Comparison of ENCODE assay signal across 14 cellular contexts in the genomic region with DNA sequence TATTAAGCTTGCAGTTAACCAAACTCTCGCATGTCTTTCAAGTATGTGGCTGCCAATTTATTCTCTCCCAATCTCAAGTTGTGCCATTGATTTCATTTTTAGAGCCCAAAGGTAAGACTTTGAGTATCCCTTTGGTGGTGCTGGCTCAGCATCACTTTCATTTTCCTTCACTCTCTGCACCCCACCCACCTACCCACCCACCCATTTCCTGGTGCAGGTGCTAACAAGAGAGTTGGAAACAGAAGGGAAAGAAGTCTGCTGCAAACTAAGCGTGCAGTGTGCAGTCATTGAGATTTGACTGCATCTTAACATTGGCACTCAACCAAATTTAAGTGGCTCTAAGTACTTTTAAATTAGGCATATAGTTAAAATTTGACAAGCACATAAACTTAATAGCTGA.
A peak's percentile ranks its signal among the peaks of the same experiment; 100 is the strongest.
DNase-seq lines count a peak whose midpoint lies in the region; ATAC-seq and FAIRE-seq lines count a peak whose summit lies in the region.
"Had no signal": no experiment of that assay in that cellular context is flagged by ENCODE, and none has a peak within 500 bp of the region (broad histone marks: within the 10 kb centered on the region; RNA-seq: fewer than 3 reads in every experiment).

No MANE protein-coding gene starts in this region.

- CTCF ChIA-PET in CD8-positive, alpha-beta memory T cell (lab: Charles Lee), result no interaction called here
- CTCF ChIA-PET in T-cell (lab: Charles Lee), result interaction anchor here in 1 of 2 donors (3.3 kb wide), 1 partner anchor 19 kb away, joined by 17 read pairs; no protein-coding TSS in a partner anchor
- CTCF ChIA-PET in activated naive CD4-positive, alpha-beta T cell treated with anti-CD3 and anti-CD28 coated beads for 36 hours (lab: Charles Lee), result interaction anchor here (1.5 kb wide), 1 partner anchor 20 kb away, joined by 5 read pairs; no protein-coding TSS in a partner anchor

- H3K36me3 Mint-ChIP-seq in CD8-positive, alpha-beta memory T cell, result peaks cover 0 to 1% (median 0%) of the 10 kb centered on the region in 3 donors
- no peaks in the 10 kb centered on the region for H3K36me3 Mint-ChIP-seq in T-cell
- no peaks in the 10 kb centered on the region for H3K36me3 Mint-ChIP-seq in activated naive CD4-positive, alpha-beta T cell treated with anti-CD3 and anti-CD28 coated beads for 36 hours (ENCODE audit: low read depth)

- H3K27me3 ChIP-seq in CD8-positive, alpha-beta memory T cell (ENCODE audit: insufficient read depth, low read length, poor library complexity, severe bottlenecking), result no peaks in the 10 kb centered on the region

- peak overlapping the region in 5 of 8 donors; percentile 56 to 93 (median 91) for H3K27ac Mint-ChIP-seq in CD8-positive, alpha-beta memory T cell
- peak overlapping the region; percentile 92 to 96 for H3K27ac Mint-ChIP-seq in T-cell
- H3K27ac Mint-ChIP-seq in activated naive CD4-positive, alpha-beta T cell treated with anti-CD3 and anti-CD28 coated beads for 36 hours, result peak overlapping the region; percentile 23
- H3K27ac Mint-ChIP-seq: endodermal cell had no signal

- POLR2A ChIA-PET in CD8-positive, alpha-beta memory T cell (lab: Charles Lee), result no interaction called here
- POLR2A ChIA-PET in T-cell (lab: Charles Lee), result no interaction called here

- no peaks in the 10 kb centered on the region for H3K36me3 ChIP-seq in CD8-positive, alpha-beta memory T cell (ENCODE audit: insufficient read depth, low read length)

- H3K9me3 ChIP-seq in CD8-positive, alpha-beta memory T cell (ENCODE audit: low read length), result no peaks in the 10 kb centered on the region
- H3K9me3 ChIP-seq: mucosa of descending colon had no signal

- intact Hi-C loops in activated naive CD4-positive, alpha-beta T cell treated with anti-CD3 and anti-CD28 coated beads for 36 hours (cut with micrococcal nuclease), result loop anchor here (5.0 to 10.0 kb wide), 6 partner anchors 64 to 1826 kb away; partner anchors contain the start of genes CHIC2, EXOC1, KIT and TMEM165

- H3K4me3 ChIP-seq in CD8-positive, alpha-beta memory T cell (ENCODE audit: low read length), result no peak overlapping the region
- H3K4me3 ChIP-seq: mucosa of descending colon had no signal

- DNase-seq in CD8-positive, alpha-beta memory T cell, result peak in 1 of 5 donors; percentile 15
- peak in 13 of 34 experiments; percentile 5 to 35 (median 13) for DNase-seq in T-cell
- DNase-seq in activated naive CD4-positive, alpha-beta T cell treated with anti-CD3 and anti-CD28 coated beads for 36 hours, result peak; percentile 64
- peak; percentile 33 to 62 for DNase-seq in stimulated activated CD4-positive, alpha-beta T cell treated with anti-CD3 and anti-CD28 coated beads, Interleukin-4, amount 100 ng/mL, for 4 hours
- DNase-seq in HTR-8/SVneo (ENCODE audit: insufficient read length, low spot score), result no peak
- no peak for DNase-seq in ureter (ENCODE audit: low spot score)
- DNase-seq in CD1c-positive myeloid dendritic cell (ENCODE audit: extremely low spot score), result no peak
- no peak for DNase-seq in cerebellar cortex (ENCODE audit: low spot score)
- DNase-seq: activated CD8-positive, alpha-beta memory T cell treated with anti-CD3 and anti-CD28 coated beads, Interleukin-2, amount 50 U/mL, for 4 hours; Calu3; endodermal cell; mucosa of descending colon; posterior cingulate gyrus had no signal

- H3K9me3 Mint-ChIP-seq in CD8-positive, alpha-beta memory T cell, result no peaks in the 10 kb centered on the region
- H3K9me3 Mint-ChIP-seq in T-cell, result no peaks in the 10 kb centered on the region
- no peaks in the 10 kb centered on the region for H3K9me3 Mint-ChIP-seq in activated naive CD4-positive, alpha-beta T cell treated with anti-CD3 and anti-CD28 coated beads for 36 hours
- H3K9me3 Mint-ChIP-seq: endodermal cell had no signal

- H3K27me3 Mint-ChIP-seq in CD8-positive, alpha-beta memory T cell, result peaks cover 4% of the 10 kb centered on the region in 2 donors
- no peaks in the 10 kb centered on the region for H3K27me3 Mint-ChIP-seq in T-cell
- no peaks in the 10 kb centered on the region for H3K27me3 Mint-ChIP-seq in activated naive CD4-positive, alpha-beta T cell treated with anti-CD3 and anti-CD28 coated beads for 36 hours (ENCODE audit: low read depth)

- ATAC-seq in T-cell (replicated peaks in 1 of 4), result no peak
- ATAC-seq: mucosa of descending colon had no signal

- no peak overlapping the region for H3K27ac ChIP-seq in CD8-positive, alpha-beta memory T cell (ENCODE audit: low read depth, low read length)

- peak overlapping the region in 6 of 7 donors; percentile 9 to 71 (median 35) for H3K4me3 Mint-ChIP-seq in CD8-positive, alpha-beta memory T cell
- H3K4me3 Mint-ChIP-seq in T-cell, result peak overlapping the region; percentile 59 to 73 (median 66)
- peak overlapping the region; percentile 11 for H3K4me3 Mint-ChIP-seq in activated naive CD4-positive, alpha-beta T cell treated with anti-CD3 and anti-CD28 coated beads for 36 hours
- H3K4me3 Mint-ChIP-seq: endodermal cell had no signal

- H3K4me1 ChIP-seq in CD8-positive, alpha-beta memory T cell (ENCODE audit: insufficient read depth, low read length), result peaks cover 23% of the 10 kb centered on the region

- peaks cover 21 to 38% (median 34%) of the 10 kb centered on the region in 3 donors for H3K4me1 Mint-ChIP-seq in CD8-positive, alpha-beta memory T cell
- H3K4me1 Mint-ChIP-seq in T-cell, result peaks cover 55 to 65% (median 57%) of the 10 kb centered on the region in 3 donors
- peaks cover 51% of the 10 kb centered on the region for H3K4me1 Mint-ChIP-seq in activated naive CD4-positive, alpha-beta T cell treated with anti-CD3 and anti-CD28 coated beads for 36 hours (ENCODE audit: low read depth)

- FAIRE-seq in HTR-8/SVneo (lab: Jason Lieb, UNC), result no peak
- FAIRE-seq: islet of Langerhans had no signal

Comparison
In these comparisons a context has a peak if more than half of its experiments do, and no peak if none do; other contexts are left out.
1. DNase-seq: peak in activated naive CD4-positive, alpha-beta T cell treated with anti-CD3 and anti-CD28 coated beads for 36 hours (single experiment) and stimulated activated CD4-positive, alpha-beta T cell treated with anti-CD3 and anti-CD28 coated beads, Interleukin-4, amount 100 ng/mL, for 4 hours (2 of 2); none in HTR-8/SVneo (single experiment), ureter (single experiment), CD1c-positive myeloid dendritic cell (single experiment) and cerebellar cortex (single experiment).
2. H3K27ac Mint-ChIP-seq: peak in every context shown above with its lines; median percentile 94 in T-cell; 91 in CD8-positive, alpha-beta memory T cell; 23 in activated naive CD4-positive, alpha-beta T cell treated with anti-CD3 and anti-CD28 coated beads for 36 hours.
3. H3K4me3 Mint-ChIP-seq: peak in every context shown above with its lines; median percentile 66 in T-cell; 35 in CD8-positive, alpha-beta memory T cell; 11 in activated naive CD4-positive, alpha-beta T cell treated with anti-CD3 and anti-CD28 coated beads for 36 hours.